Comparison of ENCODE assay signal across 33 cellular contexts in the genomic region with DNA sequence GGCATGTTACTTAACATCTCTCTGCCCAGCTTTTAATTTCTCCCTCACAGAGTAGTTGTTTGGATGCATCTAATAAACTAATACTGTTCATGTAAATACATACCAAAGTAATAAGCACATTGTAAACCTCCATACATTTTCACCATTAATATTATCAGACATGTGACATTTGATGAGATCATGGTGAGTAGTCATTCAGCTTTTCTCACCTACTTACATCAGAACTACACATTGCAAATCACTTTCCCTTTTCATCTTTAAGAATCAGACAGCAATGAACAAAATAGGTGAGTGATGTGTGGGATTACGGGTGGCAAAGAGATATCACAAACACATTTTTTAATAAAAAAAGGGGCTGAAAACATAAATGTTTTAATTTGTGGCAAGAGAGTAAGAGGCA.
"Had no signal": no experiment of that assay in that cellular context is flagged by ENCODE, and none has a peak within 500 bp of the region (broad histone marks: within the 10 kb centered on the region; RNA-seq: fewer than 3 reads in every experiment).

No MANE protein-coding gene starts in this region.

- H3K4me3 ChIP-seq: colonic mucosa, gastrocnemius medialis had no signal

- FAIRE-seq: astrocyte, endometrium, endothelial cell of umbilical vein had no signal

- H3K4me3 Mint-ChIP-seq: activated B cell treated with CpG ODN at 0.5 μM for 24 hours; activated CD8-positive, alpha-beta T cell treated with anti-CD3 and anti-CD28 coated beads for 36 hours; activated naive CD8-positive, alpha-beta T cell; activated T-cell treated with anti-CD3 and anti-CD28 coated beads, Interleukin-2, amount 50 U/mL, for 4 hours; activated T-helper 17 cell treated with anti-CD3 and anti-CD28 coated beads, Interleukin-2, amount 50 U/mL, for 72 hours; T-helper 17 cell; T-helper 2 cell treated with Interferon-gamma antibody and Interleukin-4, amounts not matched to agents 5 μg/mL and 100 μg/mL, for 36 hours had no signal

- H3K27ac ChIP-seq: brain microvascular endothelial cell, colonic mucosa, gastrocnemius medialis, WERI-Rb-1 had no signal

- H3K9me3 ChIP-seq: colonic mucosa had no signal

- H3K4me1 Mint-ChIP-seq: activated B cell treated with CpG ODN at 0.5 μM for 24 hours; activated T-helper 17 cell treated with anti-CD3 and anti-CD28 coated beads, Interleukin-2, amount 50 U/mL, for 72 hours had no signal

- H3K4me1 ChIP-seq: colonic mucosa, gastrocnemius medialis had no signal

- H3K36me3 Mint-ChIP-seq: activated naive CD8-positive, alpha-beta T cell had no signal

- ATAC-seq: activated CD4-positive, CD25-positive, alpha-beta regulatory T cell treated with anti-CD3 and anti-CD28 coated beads, Interleukin-2, amount 50 U/mL, for 24 hours; activated CD8-positive, alpha-beta T cell treated with anti-CD3 and anti-CD28 coated beads for 36 hours; activated T-cell treated with anti-CD3 and anti-CD28 coated beads, Interleukin-2, amount 50 U/mL, for 4 hours; activated T-helper 17 cell treated with anti-CD3 and anti-CD28 coated beads, Interleukin-2, amount 50 U/mL, for 72 hours; esophagus mucosa; gastrocnemius medialis; T-helper 17 cell had no signal

- DNase-seq: activated B cell treated with CpG ODN at 0.5 μM for 24 hours; activated CD4-positive, alpha-beta T cell treated with anti-CD3 and anti-CD28 coated beads for 48 hours; activated CD4-positive, alpha-beta T cell treated with anti-CD3 and anti-CD28 coated beads, Interleukin-2, amount 50 U/mL, for 1 hour; activated CD4-positive, alpha-beta T cell treated with anti-CD3 and anti-CD28 coated beads, Interleukin-2, amount 50 U/mL, for 48 hours; activated CD8-positive, alpha-beta memory T cell treated with anti-CD3 and anti-CD28 coated beads for 24 hours; activated CD8-positive, alpha-beta T cell treated with anti-CD3 and anti-CD28 coated beads for 36 hours; activated effector memory CD4-positive, alpha-beta T cell treated with Interleukin-2 at 50 U/mL for 16 hours; activated gamma-delta T cell treated with Interleukin-2 at 50 U/mL for 16 hours; activated naive CD4-positive, alpha-beta T cell treated with anti-CD3 and anti-CD28 coated beads, Interleukin-2, amount 50 U/mL, for 16 hours; activated naive CD4-positive, alpha-beta T cell treated with Interleukin-2 at 50 U/mL for 16 hours; activated T-cell treated with anti-CD3 and anti-CD28 coated beads, Interleukin-2, amount 50 U/mL, for 4 hours; amniotic stem cell; anterior cingulate cortex; brain microvascular endothelial cell; central memory CD4-positive, alpha-beta T cell; cerebellar nuclear complex; colonic mucosa; effector CD8-positive, alpha-beta T cell; foreskin fibroblast; gastrocnemius medialis; glutamatergic neuron; T-helper 1 cell; T-helper 17 cell; T1000; WERI-Rb-1 had no signal

- H3K36me3 ChIP-seq: brain microvascular endothelial cell, colonic mucosa, gastrocnemius medialis, WERI-Rb-1 had no signal

- H3K27me3 ChIP-seq: brain microvascular endothelial cell, colonic mucosa, gastrocnemius medialis had no signal

- H3K27ac Mint-ChIP-seq: activated B cell treated with CpG ODN at 0.5 μM for 24 hours; activated CD8-positive, alpha-beta T cell treated with anti-CD3 and anti-CD28 coated beads for 36 hours; activated naive CD8-positive, alpha-beta T cell; activated T-helper 17 cell treated with anti-CD3 and anti-CD28 coated beads, Interleukin-2, amount 50 U/mL, for 72 hours; T-helper 17 cell; T-helper 2 cell treated with Interferon-gamma antibody and Interleukin-4, amounts not matched to agents 5 μg/mL and 100 μg/mL, for 36 hours had no signal
